In the genomic region with DNA sequence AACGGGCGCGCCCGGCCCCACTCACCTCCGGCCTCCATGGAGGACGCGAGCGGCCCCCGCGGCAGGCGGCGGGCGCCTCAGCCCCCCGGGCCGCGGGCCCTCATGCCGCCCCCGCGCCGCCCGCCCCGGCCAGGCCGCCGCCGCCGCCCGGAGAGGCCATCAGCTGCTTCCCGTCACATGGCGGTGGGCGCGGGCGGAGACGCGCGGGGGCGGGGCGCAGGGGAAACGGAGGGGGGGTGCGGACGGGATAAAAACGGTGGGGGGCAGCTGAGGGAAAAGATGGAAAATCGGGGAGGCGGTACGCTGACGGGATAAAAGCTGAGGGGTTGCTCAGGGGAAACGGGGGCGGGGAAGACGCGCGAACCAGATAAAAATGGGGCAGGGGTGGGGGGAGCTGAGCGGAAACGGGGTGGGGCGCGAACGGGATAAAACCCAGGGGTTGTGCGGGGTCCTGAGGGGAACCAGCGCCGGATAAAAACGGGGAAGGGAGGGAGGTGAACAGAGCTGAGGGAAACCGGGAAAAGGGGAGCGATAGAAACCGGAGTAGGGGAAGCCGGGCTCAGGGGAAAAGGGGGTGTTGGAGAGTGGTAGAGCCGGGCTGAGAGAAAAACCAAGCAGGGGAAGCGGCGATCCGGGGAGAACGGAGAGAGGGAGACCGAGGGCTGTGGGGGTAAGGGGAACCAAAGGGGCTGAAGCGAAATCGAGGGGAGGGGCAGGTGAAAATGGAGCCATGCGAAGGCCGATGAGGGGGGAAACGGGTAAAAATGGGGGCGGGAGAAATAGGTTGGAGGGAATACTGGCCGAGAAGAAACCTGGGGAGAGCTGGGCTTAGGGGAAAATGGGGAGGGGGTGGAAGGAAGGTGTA, we compare ENCODE assay signal across 8 cellular contexts. TPM values are rescaled to one million over a fixed set of nuclear protein-coding genes. Genes with fewer than 3 reads are reported as not detected.
DNase-seq lines count a peak whose midpoint lies in the region; ATAC-seq and TF ChIP-seq lines count a peak whose summit lies in the region.

Gene WSB2, minus strand, starts transcription at position 169 of the 865 bp plus-strand sequence. Its CDS starts 131 bp downstream, at position 38.

- 0 out of 2 replicates have a peak, but pooled peaks cover under 1% of the 10 kb centered on the region for H3K36me3 ChIP-seq in GM23338 (ENCODE audit: insufficient read depth)

- peak within 1 kb of the TSS; percentile 98 for H3K27ac Mint-ChIP-seq in GM23338

- peaks cover 22% of the 10 kb centered on the region for H3K36me3 Mint-ChIP-seq in GM23338 (ENCODE audit: low read depth)

- H3K4me1 ChIP-seq in GM23338 (ENCODE audit: insufficient read depth): peaks cover 28% of the 10 kb centered on the region

- peak within 1 kb of the TSS; percentile 87 for H3K4me3 Mint-ChIP-seq in GM23338

- no peaks in the 10 kb centered on the region for H3K27me3 ChIP-seq in GM23338 (ENCODE audit: insufficient read depth)

- H3F3A ChIP-seq in GM23338 (replicated peaks; ENCODE audit: low read depth): peaks cover 26% of the 10 kb centered on the region

- peak within 1 kb of the TSS; percentile 96 for H3K27ac ChIP-seq in GM23338 (ENCODE audit: low read depth)

- ATAC-seq in GM23338: peak; percentile 22

- H3K9me2 ChIP-seq in GM23338 (ENCODE audit: insufficient read depth): no peaks in the 10 kb centered on the region

- H3K4me3 ChIP-seq in GM23338: peak within 1 kb of the TSS; percentile 77

- H3K27me3 Mint-ChIP-seq in GM23338 (ENCODE audit: insufficient read depth, low read depth, poor library complexity): peaks cover 24% of the 10 kb centered on the region

- peaks cover 3% of the 10 kb centered on the region; the same call in 1 of the 2 replicates for H4K20me1 ChIP-seq in GM23338 (replicated peaks; ENCODE audit: insufficient read depth)

- peak within 1 kb of the TSS; percentile 97 for H3K4me2 ChIP-seq in GM23338

- H3K4me1 Mint-ChIP-seq in GM23338: peaks cover 44% of the 10 kb centered on the region

- H3K9me3 Mint-ChIP-seq in GM23338: peaks cover 4% of the 10 kb centered on the region; the same call in 1 of the 3 replicates

- peaks cover 41% of the 10 kb centered on the region for H3K79me2 ChIP-seq in GM23338 (replicated peaks; ENCODE audit: insufficient read depth)

- H2AFZ ChIP-seq in GM23338: no peak within 1 kb of the TSS

- DNase-seq in COR-L47 (lab: John Stamatoyannopoulos, UW) (peak; percentile 40), GM23338 (ENCODE audit: low spot score) (peak; percentile 77), NCI-H2107 treated with DMSO at 0.1 percent for 48 hours (lab: John Stamatoyannopoulos, UW; ENCODE audit: unreplicated experiment) (peak; percentile 64), dermis blood vessel endothelial cell (peak; percentile 86), left kidney (ENCODE audit: low read depth, low spot score) (peak; percentile 84), MV-4-11 (lab: John Stamatoyannopoulos, UW) (no peak)
- DNase-seq in activated CD4-positive, alpha-beta T cell treated with anti-CD3 and anti-CD28 coated beads, Interleukin-2, amount 50 U/mL, for 1 hour: peak; percentile 37
- peak; percentile 45 for DNase-seq in stimulated activated CD4-positive, alpha-beta T cell treated with anti-CD3 and anti-CD28 coated beads, Interleukin-1b, Interleukin-23, amount 100 ng/mL, for 48 hours

- no peak for TF ChIP-seq CTCF in GM23338 (conservative IDR thresholded peaks at IDR 0.05; ENCODE audit: low read depth in 2 of 2)

TF ChIP-seq in GM23338, 12 proteins besides CTCF, POLR2A, EP300 and RAD21:
- TF ChIP-seq EZH2 (IDR thresholded peaks at IDR 0.05; ENCODE audit: low read depth, unreplicated experiment) (no peak), POLR2AphosphoS5 (IDR thresholded peaks at IDR 0.05; ENCODE audit: low read depth) (peak; percentile 52)

RNA-seq across cellular contexts. Expression of gene WSB2, which starts in this region (rescaled TPM):
- total RNA-seq in GM23338 (2014; rRNA removed; shearing (Covaris generic)): 53.2 and 60.8 TPM in 2 replicates
- polyA plus RNA-seq in GM23338 (2016; fragmentation: Nextera tagmentation; extraction: Ambion mirVana): 36.6 and 38.8 TPM in 2 replicates
- 99.0 and 102 TPM in 2 replicates for total RNA-seq in dermis blood vessel endothelial cell
